ENCODE assay signal across 21 cellular contexts in the genomic region with DNA sequence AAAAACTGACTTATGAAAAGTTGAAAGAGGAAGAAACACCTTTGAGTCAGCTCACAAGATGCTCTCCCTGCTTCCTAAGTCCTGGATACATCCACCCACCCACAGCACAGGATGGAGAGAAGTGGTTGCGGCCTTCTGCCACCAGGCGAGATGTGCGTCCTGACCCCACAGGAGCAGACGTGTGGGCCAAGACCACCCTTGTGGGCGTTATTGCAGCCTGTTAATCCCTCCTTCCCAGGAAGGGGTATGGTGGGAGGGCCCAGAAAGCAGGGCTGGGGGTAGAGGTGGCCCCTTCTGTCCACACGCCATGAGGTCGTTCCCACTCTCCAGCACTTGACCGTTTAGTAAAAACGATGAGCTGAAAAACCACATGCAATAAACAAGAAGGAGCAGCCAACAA. TPM values are rescaled to one million over a fixed set of nuclear protein-coding genes. Genes with fewer than 3 reads are reported as not detected.
"Had no signal": no experiment of that assay in that cellular context is flagged by ENCODE, and none has a peak within 500 bp of the region (broad histone marks: within the 10 kb centered on the region; RNA-seq: fewer than 3 reads in every experiment).

No MANE protein-coding gene starts in this region.

- DNase-seq: activated CD4-positive, alpha-beta T cell treated with anti-CD3 and anti-CD28 coated beads for 36 hours; activated CD8-positive, alpha-beta memory T cell treated with anti-CD3 and anti-CD28 coated beads, Interleukin-2, amount 50 U/mL, for 48 hours; activated gamma-delta T cell treated with Interleukin-2 at 50 U/mL for 16 hours; activated T-cell treated with anti-CD3 and anti-CD28 coated beads, Interleukin-2, amount 50 U/mL, for 72 hours; amniotic stem cell; cortex of kidney; effector memory CD4-positive, alpha-beta T cell; mucosa of descending colon; natural killer cell; stimulated activated CD4-positive, alpha-beta T cell treated with anti-CD3 and anti-CD28 coated beads, Interleukin-12 subunit alpha, Interleukin-12 subunit beta, amount 100 ng/mL, for 4 hours; stimulated activated CD4-positive, alpha-beta T cell treated with anti-CD3 and anti-CD28 coated beads, Interleukin-2, amount 100 ng/mL, for 24 hours; tibial artery had no signal

- H3K27me3 ChIP-seq: heart left ventricle, tibial artery had no signal

- H3K9me3 Mint-ChIP-seq: activated T-cell treated with anti-CD3 and anti-CD28 coated beads, Interleukin-2, amount 50 U/mL, for 72 hours; central memory CD8-positive, alpha-beta T cell; natural killer cell; stimulated activated effector memory CD8-positive, alpha-beta T cell treated with anti-CD3 and anti-CD28 coated beads, Interleukin-12 subunit alpha, Interleukin-12 subunit beta, amount 100 ng/mL, for 72 hours had no signal

- H3K36me3 Mint-ChIP-seq: natural killer cell had no signal

- H3K27me3 Mint-ChIP-seq: activated CD4-positive, alpha-beta T cell treated with anti-CD3 and anti-CD28 coated beads for 36 hours; activated naive CD8-positive, alpha-beta T cell; central memory CD8-positive, alpha-beta T cell had no signal

- H3K4me3 Mint-ChIP-seq: activated CD4-positive, alpha-beta T cell treated with anti-CD3 and anti-CD28 coated beads for 36 hours; activated naive CD8-positive, alpha-beta T cell; activated T-cell treated with anti-CD3 and anti-CD28 coated beads, Interleukin-2, amount 50 U/mL, for 72 hours; central memory CD8-positive, alpha-beta T cell; natural killer cell; stimulated activated effector memory CD8-positive, alpha-beta T cell treated with anti-CD3 and anti-CD28 coated beads, Interleukin-12 subunit alpha, Interleukin-12 subunit beta, amount 100 ng/mL, for 72 hours; T-helper 1 cell treated with Interleukin-12 subunit alpha and Interleukin-12 subunit beta and Interleukin-4 antibody, amounts not matched to agents 30 μg/mL and 1 μg/mL, for 36 hours had no signal

- ATAC-seq: activated CD4-positive, alpha-beta T cell treated with anti-CD3 and anti-CD28 coated beads for 36 hours; activated T-cell treated with anti-CD3 and anti-CD28 coated beads, Interleukin-2, amount 50 U/mL, for 72 hours; mucosa of descending colon; natural killer cell; stimulated activated effector memory CD8-positive, alpha-beta T cell treated with anti-CD3 and anti-CD28 coated beads, Interleukin-12 subunit alpha, Interleukin-12 subunit beta, amount 100 ng/mL, for 72 hours had no signal

- H3K4me3 ChIP-seq: heart left ventricle, mucosa of descending colon, tibial artery had no signal

- H3K27ac Mint-ChIP-seq: activated CD4-positive, alpha-beta T cell treated with anti-CD3 and anti-CD28 coated beads for 36 hours; activated naive CD8-positive, alpha-beta T cell; activated T-cell treated with anti-CD3 and anti-CD28 coated beads, Interleukin-2, amount 50 U/mL, for 72 hours; natural killer cell; stimulated activated effector memory CD8-positive, alpha-beta T cell treated with anti-CD3 and anti-CD28 coated beads, Interleukin-12 subunit alpha, Interleukin-12 subunit beta, amount 100 ng/mL, for 72 hours; T-helper 1 cell treated with Interleukin-12 subunit alpha and Interleukin-12 subunit beta and Interleukin-4 antibody, amounts not matched to agents 30 μg/mL and 1 μg/mL, for 36 hours had no signal

- H3K9me3 ChIP-seq: heart left ventricle, tibial artery had no signal

RNA-seq across cellular contexts. Expression of a gene that starts 43.2 kb away (rescaled TPM):
- total RNA-seq: fibroblast of lung had no signal
- polyA plus RNA-seq: fibroblast of lung had no signal

RNA-seq across cellular contexts. Expression of a gene that starts 58.2 kb away (rescaled TPM):
- total RNA-seq: fibroblast of lung, frontal cortex, heart left ventricle, mucosa of descending colon, occipital lobe, posterior vena cava had no signal
- polyA plus RNA-seq: fibroblast of lung, heart left ventricle had no signal
